Comparison of ENCODE assay signal across 9 cellular contexts in genomic region chr18:51235011-51235789, GRCh38. TPM values are rescaled to one million over a fixed set of nuclear protein-coding genes. Genes with fewer than 3 reads are reported as not detected.
DNase-seq lines count a peak whose midpoint lies in the region; ATAC-seq, FAIRE-seq and TF ChIP-seq lines count a peak whose summit lies in the region.
"Had no signal": no experiment of that assay in that cellular context is flagged by ENCODE, and none has a peak within 500 bp of the region (broad histone marks: within the 10 kb centered on the region; RNA-seq: fewer than 3 reads in every experiment).

No MANE protein-coding gene starts in this region.

- H3K9me3 Mint-ChIP-seq in activated naive CD8-positive, alpha-beta T cell treated with anti-CD3 and anti-CD28 coated beads, Interleukin-2, amount 50 U/mL, for 24 hours = peaks cover 4% of the 10 kb centered on the region
- H3K9me3 Mint-ChIP-seq: neural crest cell had no signal

- H3K27me3 ChIP-seq in HepG2 (ENCODE audit: control insufficient read depth in 1 of 2, insufficient read depth in 2 of 2, low read length in 2 of 2) = 0 out of 5 replicates have a peak, but pooled peaks cover 1 to 3% of the 10 kb centered on the region in 2 experiments

- intact Hi-C loops in HepG2 (cut with micrococcal nuclease; ENCODE audit: unreplicated experiment) = no loop called here

- peak; percentile 14 for DNase-seq in AG20443 (ENCODE audit: low spot score)
- DNase-seq in HT1080 (ENCODE audit: low read depth) = peak; percentile 80
- DNase-seq in activated naive CD8-positive, alpha-beta T cell treated with anti-CD3 and anti-CD28 coated beads, Interleukin-2, amount 50 U/mL, for 24 hours = peak; percentile 52
- peak; percentile 32 for DNase-seq in stimulated activated CD8-positive, alpha-beta memory T cell treated with anti-CD3 and anti-CD28 coated beads, Interleukin-4, amount 100 ng/mL, for 24 hours (ENCODE audit: low read depth)
- no peak for DNase-seq in HepG2 (ENCODE audit: low spot score)
- DNase-seq in HuH-7 (ENCODE audit: low spot score) = no peak
- no peak for DNase-seq in NAMALWA (ENCODE audit: low spot score)

- H3K4me3 ChIP-seq in HepG2 (replicated peaks in 1 of 3; ENCODE audit: insufficient read depth in 1 of 3, low read depth in 2 of 3, low read length in 3 of 3) = no peak overlapping the region

- TF ChIP-seq RAD21 in HepG2 (CRISPR knock-in tag; IDR thresholded peaks at IDR 0.05) = no peak

- H3K4me1 ChIP-seq in HepG2 (ENCODE audit: insufficient read depth, low read length) = peaks cover 12% of the 10 kb centered on the region; the same call in 1 of the 2 replicates

- H3K4me2 ChIP-seq in HepG2 (ENCODE audit: low read depth, low read length) = no peak overlapping the region

- CTCF ChIA-PET in HepG2 (lab: Yijun Ruan, JAX; ENCODE audit: low intra/inter-chr PET ratio, low total read pairs) = no interaction called here

- no TSS peak for BruUV-seq in HepG2 (replicated peaks; lab: Mats Ljungman, UMichigan)

- H3K4me1 Mint-ChIP-seq in activated naive CD8-positive, alpha-beta T cell treated with anti-CD3 and anti-CD28 coated beads, Interleukin-2, amount 50 U/mL, for 24 hours = peaks cover 28% of the 10 kb centered on the region

- H3K9ac ChIP-seq in HepG2 (ENCODE audit: insufficient read depth, low read depth, low read length) = no peak overlapping the region

- no peaks in the 10 kb centered on the region for H3K9me3 ChIP-seq in HepG2 (ENCODE audit: low read length)

- H3K27ac ChIP-seq in HepG2 (ENCODE audit: extremely low read length, insufficient read depth, low read length) = no peak overlapping the region

- H3K36me3 ChIP-seq in HepG2 (replicated peaks in 1 of 2; ENCODE audit: control insufficient read depth in 1 of 2, insufficient read depth in 2 of 2, low read length in 2 of 2) = no peaks in the 10 kb centered on the region

- WGBS in HepG2 (ENCODE audit: low lambda C conversion rate) = 36% methylated on average over 6 of the region's 6 CpGs

- H3K36me3 Mint-ChIP-seq in activated naive CD8-positive, alpha-beta T cell treated with anti-CD3 and anti-CD28 coated beads, Interleukin-2, amount 50 U/mL, for 24 hours (ENCODE audit: low read depth) = no peaks in the 10 kb centered on the region

- in situ Hi-C loops in HepG2 (cut with HindIII; ENCODE audit: extremely low pct_ligation_motif_present, low pct_unique_long_range_greater_than_20kb) = no loop called here

- peak; percentile 85 for ATAC-seq in GM21360 (IDR thresholded peaks at IDR 0.05; ENCODE audit: unreplicated experiment)
- ATAC-seq in activated naive CD8-positive, alpha-beta T cell treated with anti-CD3 and anti-CD28 coated beads, Interleukin-2, amount 50 U/mL, for 24 hours = peak; percentile 99
- ATAC-seq in HepG2 = no peak

- POLR2A ChIA-PET in HepG2 (lab: Yijun Ruan, JAX) = interaction anchor here (1.4 kb wide), 1 partner anchor 37 kb away, joined by 8 read pairs; the partner anchor contains the start of gene MEX3C

- H3K27ac Mint-ChIP-seq in activated naive CD8-positive, alpha-beta T cell treated with anti-CD3 and anti-CD28 coated beads, Interleukin-2, amount 50 U/mL, for 24 hours = peak overlapping the region; percentile 83

- peaks cover 6% of the 10 kb centered on the region for H3K27me3 Mint-ChIP-seq in activated naive CD8-positive, alpha-beta T cell treated with anti-CD3 and anti-CD28 coated beads, Interleukin-2, amount 50 U/mL, for 24 hours

- TF ChIP-seq CTCF in HepG2 (CRISPR knock-in tag; IDR thresholded peaks at IDR 0.05) = no peak

- H3K79me2 ChIP-seq in HepG2 (ENCODE audit: insufficient read depth, low read length) = no peaks in the 10 kb centered on the region

- H4K20me1 ChIP-seq in HepG2 (ENCODE audit: insufficient read depth, low read length) = no peaks in the 10 kb centered on the region

- peak overlapping the region; percentile 26 for H3K4me3 Mint-ChIP-seq in activated naive CD8-positive, alpha-beta T cell treated with anti-CD3 and anti-CD28 coated beads, Interleukin-2, amount 50 U/mL, for 24 hours
- H3K4me3 Mint-ChIP-seq: neural crest cell had no signal

- H2AFZ ChIP-seq in HepG2 (ENCODE audit: low read length) = no peak overlapping the region

- no peak for TF ChIP-seq POLR2A in HepG2 (IDR thresholded peaks at IDR 0.05; ENCODE audit: insufficient read depth in 1 of 2, low read depth in 2 of 2, low read length in 2 of 2)

- no peak for FAIRE-seq in HepG2 (lab: Jason Lieb, UNC)

- TF ChIP-seq EP300 in HepG2 (IDR thresholded peaks at IDR 0.05; ENCODE audit: low read depth in 2 of 2, low read length in 2 of 2) (no peak), HepG2 (CRISPR knock-in tag; IDR thresholded peaks at IDR 0.05; ENCODE audit: borderline replicate concordance) (no peak)

TF ChIP-seq in HepG2, 621 proteins besides CTCF, POLR2A, EP300 and RAD21 (continues in another document):
- TF ChIP-seq ZBTB25 (CRISPR knock-in tag; IDR thresholded peaks at IDR 0.05) = no peak
- no peak for TF ChIP-seq ARID2 (CRISPR knock-in tag; IDR thresholded peaks at IDR 0.05; ENCODE audit: borderline replicate concordance)
- no peak for TF ChIP-seq ELF4 (CRISPR knock-in tag; IDR thresholded peaks at IDR 0.05; ENCODE audit: borderline replicate concordance)
- no peak for TF ChIP-seq KDM5A (IDR thresholded peaks at IDR 0.05; ENCODE audit: borderline replicate concordance, low read length)

RNA-seq across cellular contexts. Expression of gene MEX3C, which starts 37.7 kb away (rescaled TPM):
- total RNA-seq in HT1080 (2014; rRNA removed; shearing (Covaris generic)) = 30.2 and 33.8 TPM in 2 replicates
- 40.3 and 52.8 TPM in 2 replicates for polyA plus RNA-seq in HT1080 (2015; cell fraction: cytosol; rRNA removed)
- polyA plus RNA-seq in HT1080 (2015; cell fraction: nucleus; rRNA removed) = 26.5 and 30.6 TPM in 2 replicates
- 36.4 and 36.7 TPM in 2 replicates for total RNA-seq in HepG2 (2016; rRNA removed; fragmentation: Illumina TruSeq; extraction: Trizol)
- 5.1 and 5.6 TPM in 2 replicates for total RNA-seq in HepG2 (2016; cell fraction: cytosol; rRNA removed; fragmentation: Illumina TruSeq; extraction: Trizol; ENCODE audit: low read depth)
- 36.6 and 39.9 TPM in 2 replicates for total RNA-seq in HepG2 (2016; cell fraction: insoluble cytoplasmic fraction; rRNA removed; fragmentation: Illumina TruSeq; extraction: Trizol)
- 25.8 and 26.4 TPM in 2 replicates for total RNA-seq in HepG2 (2016; cell fraction: membrane; rRNA removed; fragmentation: Illumina TruSeq; extraction: Trizol)
- total RNA-seq in HepG2 (2016; cell fraction: nucleus; rRNA removed; fragmentation: Illumina TruSeq; extraction: Trizol) = 46.3 and 52.7 TPM in 2 replicates
- 32.2 and 34.8 TPM in 2 replicates for polyA plus RNA-seq in HepG2 (2011; rRNA removed)
- polyA plus RNA-seq in HepG2 (2011; cell fraction: cytosol; rRNA removed) = 15.5 and 20.6 TPM in 2 replicates
- polyA plus RNA-seq in HepG2 (2011; cell fraction: nucleus; rRNA removed) = 13.8 and 16.8 TPM in 2 replicates
- polyA plus RNA-seq in HepG2 (2012) = 33.3 and 34.4 TPM in 2 replicates
- polyA plus RNA-seq in HepG2 (2016; cell fraction: cytosol; fragmentation: Illumina TruSeq; extraction: Trizol; ENCODE audit: low read depth) = 1.6 and 1.7 TPM in 2 replicates
- 31.2 and 31.8 TPM in 2 replicates for polyA plus RNA-seq in HepG2 (2016; cell fraction: insoluble cytoplasmic fraction; fragmentation: Illumina TruSeq; extraction: Trizol; ENCODE audit: low read depth)
- 10.0 and 11.0 TPM in 2 replicates for polyA plus RNA-seq in HepG2 (2016; cell fraction: membrane; fragmentation: Illumina TruSeq; extraction: Trizol; ENCODE audit: low read depth)
- 22.4 and 22.7 TPM in 2 replicates for polyA plus RNA-seq in HepG2 (2016; cell fraction: nucleus; fragmentation: Illumina TruSeq; extraction: Trizol; ENCODE audit: insufficient read depth, low read depth)
- 25.7 and 38.6 TPM in 2 replicates for polyA minus RNA-seq in HepG2 (2011; rRNA and poly(A)+ RNA removed; ENCODE audit: low replicate concordance)
- polyA minus RNA-seq in HepG2 (2011; cell fraction: cytosol; rRNA and poly(A)+ RNA removed) = 28.8 and 32.2 TPM in 2 replicates
- polyA minus RNA-seq in HepG2 (2011; cell fraction: nucleus; rRNA and poly(A)+ RNA removed) = 68.2 and 81.1 TPM in 2 replicates

Comparison
In these comparisons a context has a peak if more than half of its experiments do, and no peak if none do; other contexts are left out.
1. DNase-seq: peak in AG20443 (single experiment), HT1080 (single experiment), activated naive CD8-positive, alpha-beta T cell treated with anti-CD3 and anti-CD28 coated beads, Interleukin-2, amount 50 U/mL, for 24 hours (single experiment) and stimulated activated CD8-positive, alpha-beta memory T cell treated with anti-CD3 and anti-CD28 coated beads, Interleukin-4, amount 100 ng/mL, for 24 hours (single experiment); none in HepG2 (single experiment), HuH-7 (single experiment) and NAMALWA (single experiment).